Comparison of ENCODE assay signal across 12 cellular contexts in the genomic region with DNA sequence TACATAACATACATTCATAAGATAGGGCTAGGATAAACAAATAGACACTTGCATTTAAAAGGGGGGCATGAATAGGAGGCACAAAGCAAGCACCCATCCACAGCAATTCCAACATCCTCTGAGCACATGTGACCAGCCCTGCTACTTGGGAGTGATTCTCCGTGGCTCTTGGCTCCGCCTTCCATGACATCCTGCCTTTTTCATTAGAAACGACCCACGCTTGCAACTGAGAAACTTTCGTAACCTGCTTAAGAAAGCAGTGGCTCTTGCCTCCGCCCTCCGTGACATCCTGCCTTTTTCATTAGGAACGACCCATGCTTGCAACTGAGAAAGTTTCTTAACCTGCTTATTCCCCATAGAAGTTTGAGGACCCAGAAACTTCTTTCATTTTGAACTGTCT. TPM values are rescaled to one million over a fixed set of nuclear protein-coding genes. Genes with fewer than 3 reads are reported as not detected.
DNase-seq lines count a peak whose midpoint lies in the region; ATAC-seq lines count a peak whose summit lies in the region.
"Had no signal": no experiment of that assay in that cellular context is flagged by ENCODE, and none has a peak within 500 bp of the region (broad histone marks: within the 10 kb centered on the region; RNA-seq: fewer than 3 reads in every experiment).

No MANE protein-coding gene starts in this region.

- peaks cover 11% of the 10 kb centered on the region for H3K4me1 Mint-ChIP-seq in activated naive CD4-positive, alpha-beta T cell treated with anti-CD3 and anti-CD28 coated beads, Interleukin-2, amount 50 U/mL, for 24 hours

- H3K4me3 Mint-ChIP-seq in activated naive CD4-positive, alpha-beta T cell treated with anti-CD3 and anti-CD28 coated beads, Interleukin-2, amount 50 U/mL, for 24 hours: peak overlapping the region; percentile 75
- H3K4me3 Mint-ChIP-seq: neural crest cell had no signal

- H3K36me3 Mint-ChIP-seq in activated naive CD4-positive, alpha-beta T cell treated with anti-CD3 and anti-CD28 coated beads, Interleukin-2, amount 50 U/mL, for 24 hours: peaks cover 1% of the 10 kb centered on the region

- DNase-seq in GF-D8 (lab: John Stamatoyannopoulos, UW): peak; percentile 4
- DNase-seq in NOMO-1 treated with dmso at 0.1 percent for 144 hours (lab: John Stamatoyannopoulos, UW; ENCODE audit: unreplicated experiment): peak; percentile 35
- DNase-seq in stimulated activated CD4-positive, alpha-beta T cell treated with anti-CD3 and anti-CD28 coated beads, Interleukin-2, amount 100 ng/mL, for 24 hours: peak; percentile 27 to 49
- DNase-seq in A172 (ENCODE audit: low spot score): no peak
- DNase-seq in DMS153 treated with DMSO at 0.1 percent for 48 hours (lab: John Stamatoyannopoulos, UW; ENCODE audit: unreplicated experiment): no peak
- DNase-seq: DMS79 treated with DMSO at 0.1 percent for 48 hours, NCI-H1092, NCI-H774 had no signal

- ATAC-seq in GM18909 (IDR thresholded peaks at IDR 0.05; ENCODE audit: poor library complexity, unreplicated experiment) (no peak), HG03571 (IDR thresholded peaks at IDR 0.05; ENCODE audit: unreplicated experiment) (no peak)

- no peaks in the 10 kb centered on the region for H3K9me3 Mint-ChIP-seq in activated naive CD4-positive, alpha-beta T cell treated with anti-CD3 and anti-CD28 coated beads, Interleukin-2, amount 50 U/mL, for 24 hours
- H3K9me3 Mint-ChIP-seq: neural crest cell had no signal

- no peak overlapping the region for H3K27ac Mint-ChIP-seq in activated naive CD4-positive, alpha-beta T cell treated with anti-CD3 and anti-CD28 coated beads, Interleukin-2, amount 50 U/mL, for 24 hours

- H3K27me3 Mint-ChIP-seq in activated naive CD4-positive, alpha-beta T cell treated with anti-CD3 and anti-CD28 coated beads, Interleukin-2, amount 50 U/mL, for 24 hours: peaks cover 2% of the 10 kb centered on the region

RNA-seq across cellular contexts. Expression of a gene that starts 53.4 kb away (rescaled TPM):
- total RNA-seq in A172 (2014; rRNA removed; shearing (Covaris generic)): 11.3 and 13.3 TPM in 2 replicates

Comparison
In these comparisons a context has a peak if more than half of its experiments do, and no peak if none do; other contexts are left out.
1. DNase-seq: peak in GF-D8 (single experiment), NOMO-1 treated with dmso at 0.1 percent for 144 hours (single experiment) and stimulated activated CD4-positive, alpha-beta T cell treated with anti-CD3 and anti-CD28 coated beads, Interleukin-2, amount 100 ng/mL, for 24 hours (2 of 2); none in A172 (single experiment) and DMS153 treated with DMSO at 0.1 percent for 48 hours (single experiment).